1 cellular context compared by ENCODE assay signal in the genomic region with DNA sequence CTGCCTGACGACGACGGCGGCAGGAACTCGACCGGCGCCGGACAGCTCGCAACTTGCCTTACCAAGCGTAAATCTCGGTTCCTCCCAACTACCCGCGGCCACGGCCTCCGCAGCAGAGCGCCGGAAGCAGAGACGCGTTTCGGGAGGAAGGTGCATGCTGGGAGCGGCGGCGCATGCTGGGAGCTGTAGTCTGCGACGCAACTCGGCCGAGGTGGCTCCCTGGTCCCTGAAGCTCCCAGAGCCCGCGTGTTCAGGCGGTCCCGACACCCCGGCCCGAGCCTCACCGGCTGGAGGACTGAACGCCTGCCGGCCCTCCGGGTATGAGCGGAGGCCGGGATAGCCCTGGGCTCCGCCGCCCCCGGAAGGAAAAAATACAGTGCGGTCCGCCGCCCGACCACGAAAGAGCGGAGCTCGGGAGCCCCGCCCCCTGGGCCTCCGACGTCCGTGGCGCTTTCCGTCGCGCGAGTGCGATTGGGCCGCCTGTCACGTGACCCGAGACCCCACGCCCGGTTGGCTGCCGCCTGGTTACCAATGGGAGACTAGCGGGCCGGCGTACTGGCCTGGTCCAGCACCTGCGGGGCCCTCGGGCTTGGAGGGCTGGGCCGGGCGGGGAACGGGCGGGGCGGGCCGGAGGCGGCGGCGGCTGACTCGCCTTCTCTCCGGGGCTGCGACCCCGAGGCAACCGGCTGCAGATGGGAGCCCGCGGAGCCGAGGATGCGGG.
TF ChIP-seq lines count a peak whose summit lies in the region.

A gene with protein sequence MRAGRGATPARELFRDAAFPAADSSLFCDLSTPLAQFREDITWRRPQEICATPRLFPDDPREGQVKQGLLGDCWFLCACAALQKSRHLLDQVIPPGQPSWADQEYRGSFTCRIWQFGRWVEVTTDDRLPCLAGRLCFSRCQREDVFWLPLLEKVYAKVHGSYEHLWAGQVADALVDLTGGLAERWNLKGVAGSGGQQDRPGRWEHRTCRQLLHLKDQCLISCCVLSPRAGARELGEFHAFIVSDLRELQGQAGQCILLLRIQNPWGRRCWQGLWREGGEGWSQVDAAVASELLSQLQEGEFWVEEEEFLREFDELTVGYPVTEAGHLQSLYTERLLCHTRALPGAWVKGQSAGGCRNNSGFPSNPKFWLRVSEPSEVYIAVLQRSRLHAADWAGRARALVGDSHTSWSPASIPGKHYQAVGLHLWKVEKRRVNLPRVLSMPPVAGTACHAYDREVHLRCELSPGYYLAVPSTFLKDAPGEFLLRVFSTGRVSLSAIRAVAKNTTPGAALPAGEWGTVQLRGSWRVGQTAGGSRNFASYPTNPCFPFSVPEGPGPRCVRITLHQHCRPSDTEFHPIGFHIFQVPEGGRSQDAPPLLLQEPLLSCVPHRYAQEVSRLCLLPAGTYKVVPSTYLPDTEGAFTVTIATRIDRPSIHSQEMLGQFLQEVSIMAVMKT (plus strand): TSS at position 537 of the 721 bp plus-strand sequence. CDS start 178 bp downstream, at position 715.

TF ChIP-seq in HepG2, 621 proteins besides CTCF, POLR2A, EP300 and RAD21 (continues in another document):
- TF ChIP-seq ZSCAN30 (CRISPR knock-in tag; IDR thresholded peaks at IDR 0.05) (no peak), ZNF615 (CRISPR knock-in tag; IDR thresholded peaks at IDR 0.05; ENCODE audit: borderline replicate concordance) (no peak), HNRNPH1 (optimal IDR thresholded peaks at IDR 0.05; ENCODE audit: low read depth, low read length) (no peak), PHF8 (CRISPR knock-in tag; IDR thresholded peaks at IDR 0.05) (peak; percentile 98), CEBPG (CRISPR knock-in tag; IDR thresholded peaks at IDR 0.05) (no peak; the same call in 1 of the 2 replicates), CAMTA2 (CRISPR knock-in tag; IDR thresholded peaks at IDR 0.05; ENCODE audit: borderline replicate concordance) (no peak; the same call in 1 of the 2 replicates), WIZ (CRISPR knock-in tag; IDR thresholded peaks at IDR 0.05) (peak; percentile 94; the same call in 1 of the 2 replicates), SOX6 (IDR thresholded peaks at IDR 0.05) (no peak), SOX6 (CRISPR knock-in tag; IDR thresholded peaks at IDR 0.05) (peak; percentile 79), RCOR2 (CRISPR knock-in tag; IDR thresholded peaks at IDR 0.05) (no peak), TP53 (CRISPR knock-in tag; conservative IDR thresholded peaks at IDR 0.05) (0 out of 2 replicates have a peak, but pooled peaks have one; percentile 17), SRF (IDR thresholded peaks at IDR 0.05; ENCODE audit: low read depth, low read length) (peak; percentile 64; the same call in 1 of the 2 replicates), BCL6 (CRISPR knock-in tag; IDR thresholded peaks at IDR 0.05) (peak; percentile 59; the same call in 1 of the 2 replicates), SP140L (CRISPR knock-in tag; IDR thresholded peaks at IDR 0.05; ENCODE audit: borderline replicate concordance) (no peak), ATF1 (CRISPR knock-in tag; IDR thresholded peaks at IDR 0.05) (peak; percentile 46; the same call in 1 of the 2 replicates), SOX5 (CRISPR knock-in tag; IDR thresholded peaks at IDR 0.05; ENCODE audit: borderline replicate concordance) (peak; percentile 34), XRCC5 (optimal IDR thresholded peaks at IDR 0.05; ENCODE audit: low read length) (peak; percentile 58), CENPX (CRISPR knock-in tag; IDR thresholded peaks at IDR 0.05) (no peak), ZNF441 (CRISPR knock-in tag; IDR thresholded peaks at IDR 0.05; ENCODE audit: borderline replicate concordance) (peak; percentile 26; the same call in 1 of the 2 replicates), KLF12 (CRISPR knock-in tag; IDR thresholded peaks at IDR 0.05; ENCODE audit: borderline replicate concordance) (no peak), EZH2 (conservative IDR thresholded peaks at IDR 0.05; ENCODE audit: low read depth, low read length) (no peak), SIX4 (CRISPR knock-in tag; IDR thresholded peaks at IDR 0.05) (peak; percentile 45; the same call in 1 of the 2 replicates), CHCHD3 (CRISPR knock-in tag; IDR thresholded peaks at IDR 0.05) (no peak), ZNF10 (CRISPR knock-in tag; IDR thresholded peaks at IDR 0.05; ENCODE audit: borderline replicate concordance, low read depth) (no peak), STAG1 (CRISPR knock-in tag; IDR thresholded peaks at IDR 0.05) (no peak), ZNF737 (CRISPR knock-in tag; IDR thresholded peaks at IDR 0.05; ENCODE audit: borderline replicate concordance) (0 out of 2 replicates have a peak, but pooled peaks have one; percentile 60)
- TF ChIP-seq, protein P1, sequence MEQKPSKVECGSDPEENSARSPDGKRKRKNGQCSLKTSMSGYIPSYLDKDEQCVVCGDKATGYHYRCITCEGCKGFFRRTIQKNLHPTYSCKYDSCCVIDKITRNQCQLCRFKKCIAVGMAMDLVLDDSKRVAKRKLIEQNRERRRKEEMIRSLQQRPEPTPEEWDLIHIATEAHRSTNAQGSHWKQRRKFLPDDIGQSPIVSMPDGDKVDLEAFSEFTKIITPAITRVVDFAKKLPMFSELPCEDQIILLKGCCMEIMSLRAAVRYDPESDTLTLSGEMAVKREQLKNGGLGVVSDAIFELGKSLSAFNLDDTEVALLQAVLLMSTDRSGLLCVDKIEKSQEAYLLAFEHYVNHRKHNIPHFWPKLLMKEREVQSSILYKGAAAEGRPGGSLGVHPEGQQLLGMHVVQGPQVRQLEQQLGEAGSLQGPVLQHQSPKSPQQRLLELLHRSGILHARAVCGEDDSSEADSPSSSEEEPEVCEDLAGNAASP (CRISPR knock-in tag; IDR thresholded peaks at IDR 0.05; ENCODE audit: borderline replicate concordance) = peak; percentile 80
- TF ChIP-seq, protein P2, sequence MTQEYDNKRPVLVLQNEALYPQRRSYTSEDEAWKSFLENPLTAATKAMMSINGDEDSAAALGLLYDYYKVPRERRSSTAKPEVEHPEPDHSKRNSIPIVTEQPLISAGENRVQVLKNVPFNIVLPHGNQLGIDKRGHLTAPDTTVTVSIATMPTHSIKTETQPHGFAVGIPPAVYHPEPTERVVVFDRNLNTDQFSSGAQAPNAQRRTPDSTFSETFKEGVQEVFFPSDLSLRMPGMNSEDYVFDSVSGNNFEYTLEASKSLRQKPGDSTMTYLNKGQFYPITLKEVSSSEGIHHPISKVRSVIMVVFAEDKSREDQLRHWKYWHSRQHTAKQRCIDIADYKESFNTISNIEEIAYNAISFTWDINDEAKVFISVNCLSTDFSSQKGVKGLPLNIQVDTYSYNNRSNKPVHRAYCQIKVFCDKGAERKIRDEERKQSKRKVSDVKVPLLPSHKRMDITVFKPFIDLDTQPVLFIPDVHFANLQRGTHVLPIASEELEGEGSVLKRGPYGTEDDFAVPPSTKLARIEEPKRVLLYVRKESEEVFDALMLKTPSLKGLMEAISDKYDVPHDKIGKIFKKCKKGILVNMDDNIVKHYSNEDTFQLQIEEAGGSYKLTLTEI (CRISPR knock-in tag; conservative IDR thresholded peaks at IDR 0.05) = no peak
- TF ChIP-seq, protein P3, sequence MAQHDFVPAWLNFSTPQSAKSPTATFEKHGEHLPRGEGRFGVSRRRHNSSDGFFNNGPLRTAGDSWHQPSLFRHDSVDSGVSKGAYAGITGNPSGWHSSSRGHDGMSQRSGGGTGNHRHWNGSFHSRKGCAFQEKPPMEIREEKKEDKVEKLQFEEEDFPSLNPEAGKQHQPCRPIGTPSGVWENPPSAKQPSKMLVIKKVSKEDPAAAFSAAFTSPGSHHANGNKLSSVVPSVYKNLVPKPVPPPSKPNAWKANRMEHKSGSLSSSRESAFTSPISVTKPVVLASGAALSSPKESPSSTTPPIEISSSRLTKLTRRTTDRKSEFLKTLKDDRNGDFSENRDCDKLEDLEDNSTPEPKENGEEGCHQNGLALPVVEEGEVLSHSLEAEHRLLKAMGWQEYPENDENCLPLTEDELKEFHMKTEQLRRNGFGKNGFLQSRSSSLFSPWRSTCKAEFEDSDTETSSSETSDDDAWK (CRISPR knock-in tag; IDR thresholded peaks at IDR 0.05) = no peak
- TF ChIP-seq, protein P4, sequence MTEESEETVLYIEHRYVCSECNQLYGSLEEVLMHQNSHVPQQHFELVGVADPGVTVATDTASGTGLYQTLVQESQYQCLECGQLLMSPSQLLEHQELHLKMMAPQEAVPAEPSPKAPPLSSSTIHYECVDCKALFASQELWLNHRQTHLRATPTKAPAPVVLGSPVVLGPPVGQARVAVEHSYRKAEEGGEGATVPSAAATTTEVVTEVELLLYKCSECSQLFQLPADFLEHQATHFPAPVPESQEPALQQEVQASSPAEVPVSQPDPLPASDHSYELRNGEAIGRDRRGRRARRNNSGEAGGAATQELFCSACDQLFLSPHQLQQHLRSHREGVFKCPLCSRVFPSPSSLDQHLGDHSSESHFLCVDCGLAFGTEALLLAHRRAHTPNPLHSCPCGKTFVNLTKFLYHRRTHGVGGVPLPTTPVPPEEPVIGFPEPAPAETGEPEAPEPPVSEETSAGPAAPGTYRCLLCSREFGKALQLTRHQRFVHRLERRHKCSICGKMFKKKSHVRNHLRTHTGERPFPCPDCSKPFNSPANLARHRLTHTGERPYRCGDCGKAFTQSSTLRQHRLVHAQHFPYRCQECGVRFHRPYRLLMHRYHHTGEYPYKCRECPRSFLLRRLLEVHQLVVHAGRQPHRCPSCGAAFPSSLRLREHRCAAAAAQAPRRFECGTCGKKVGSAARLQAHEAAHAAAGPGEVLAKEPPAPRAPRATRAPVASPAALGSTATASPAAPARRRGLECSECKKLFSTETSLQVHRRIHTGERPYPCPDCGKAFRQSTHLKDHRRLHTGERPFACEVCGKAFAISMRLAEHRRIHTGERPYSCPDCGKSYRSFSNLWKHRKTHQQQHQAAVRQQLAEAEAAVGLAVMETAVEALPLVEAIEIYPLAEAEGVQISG (CRISPR knock-in tag; IDR thresholded peaks at IDR 0.05) = peak; percentile 97
- TF ChIP-seq, protein P5, sequence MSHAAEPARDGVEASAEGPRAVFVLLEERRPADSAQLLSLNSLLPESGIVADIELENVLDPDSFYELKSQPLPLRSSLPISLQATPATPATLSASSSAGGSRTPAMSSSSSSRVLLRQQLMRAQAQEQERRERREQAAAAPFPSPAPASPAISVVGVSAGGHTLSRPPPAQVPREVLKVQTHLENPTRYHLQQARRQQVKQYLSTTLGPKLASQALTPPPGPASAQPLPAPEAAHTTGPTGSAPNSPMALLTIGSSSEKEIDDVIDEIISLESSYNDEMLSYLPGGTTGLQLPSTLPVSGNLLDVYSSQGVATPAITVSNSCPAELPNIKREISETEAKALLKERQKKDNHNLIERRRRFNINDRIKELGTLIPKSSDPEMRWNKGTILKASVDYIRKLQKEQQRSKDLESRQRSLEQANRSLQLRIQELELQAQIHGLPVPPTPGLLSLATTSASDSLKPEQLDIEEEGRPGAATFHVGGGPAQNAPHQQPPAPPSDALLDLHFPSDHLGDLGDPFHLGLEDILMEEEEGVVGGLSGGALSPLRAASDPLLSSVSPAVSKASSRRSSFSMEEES (CRISPR knock-in tag; IDR thresholded peaks at IDR 0.05) = peak; percentile 41
- TF ChIP-seq, protein P6, sequence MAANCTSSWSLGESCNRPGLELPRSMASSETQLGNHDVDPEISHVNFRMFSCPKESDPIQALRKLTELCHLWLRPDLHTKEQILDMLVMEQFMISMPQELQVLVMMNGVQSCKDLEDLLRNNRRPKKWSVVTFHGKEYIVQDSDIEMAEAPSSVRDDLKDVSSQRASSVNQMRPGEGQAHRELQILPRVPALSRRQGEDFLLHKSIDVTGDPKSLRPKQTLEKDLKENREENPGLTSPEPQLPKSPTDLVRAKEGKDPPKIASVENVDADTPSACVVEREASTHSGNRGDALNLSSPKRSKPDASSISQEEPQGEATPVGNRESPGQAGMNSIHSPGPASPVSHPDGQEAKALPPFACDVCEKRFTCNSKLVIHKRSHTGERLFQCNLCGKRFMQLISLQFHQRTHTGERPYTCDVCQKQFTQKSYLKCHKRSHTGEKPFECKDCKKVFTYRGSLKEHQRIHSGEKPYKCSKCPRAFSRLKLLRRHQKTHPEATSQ (CRISPR knock-in tag; IDR thresholded peaks at IDR 0.05; ENCODE audit: borderline replicate concordance) = no peak
- TF ChIP-seq, protein P7, sequence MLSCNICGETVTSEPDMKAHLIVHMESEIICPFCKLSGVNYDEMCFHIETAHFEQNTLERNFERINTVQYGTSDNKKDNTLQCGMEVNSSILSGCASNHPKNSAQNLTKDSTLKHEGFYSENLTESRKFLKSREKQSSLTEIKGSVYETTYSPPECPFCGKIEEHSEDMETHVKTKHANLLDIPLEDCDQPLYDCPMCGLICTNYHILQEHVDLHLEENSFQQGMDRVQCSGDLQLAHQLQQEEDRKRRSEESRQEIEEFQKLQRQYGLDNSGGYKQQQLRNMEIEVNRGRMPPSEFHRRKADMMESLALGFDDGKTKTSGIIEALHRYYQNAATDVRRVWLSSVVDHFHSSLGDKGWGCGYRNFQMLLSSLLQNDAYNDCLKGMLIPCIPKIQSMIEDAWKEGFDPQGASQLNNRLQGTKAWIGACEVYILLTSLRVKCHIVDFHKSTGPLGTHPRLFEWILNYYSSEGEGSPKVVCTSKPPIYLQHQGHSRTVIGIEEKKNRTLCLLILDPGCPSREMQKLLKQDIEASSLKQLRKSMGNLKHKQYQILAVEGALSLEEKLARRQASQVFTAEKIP (CRISPR knock-in tag; IDR thresholded peaks at IDR 0.05; ENCODE audit: borderline replicate concordance) = no peak
- TF ChIP-seq, protein P8, sequence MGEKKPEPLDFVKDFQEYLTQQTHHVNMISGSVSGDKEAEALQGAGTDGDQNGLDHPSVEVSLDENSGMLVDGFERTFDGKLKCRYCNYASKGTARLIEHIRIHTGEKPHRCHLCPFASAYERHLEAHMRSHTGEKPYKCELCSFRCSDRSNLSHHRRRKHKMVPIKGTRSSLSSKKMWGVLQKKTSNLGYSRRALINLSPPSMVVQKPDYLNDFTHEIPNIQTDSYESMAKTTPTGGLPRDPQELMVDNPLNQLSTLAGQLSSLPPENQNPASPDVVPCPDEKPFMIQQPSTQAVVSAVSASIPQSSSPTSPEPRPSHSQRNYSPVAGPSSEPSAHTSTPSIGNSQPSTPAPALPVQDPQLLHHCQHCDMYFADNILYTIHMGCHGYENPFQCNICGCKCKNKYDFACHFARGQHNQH (CRISPR knock-in tag; IDR thresholded peaks at IDR 0.05) = peak; percentile 69; the same call in 1 of the 2 replicates
- TF ChIP-seq, protein P9, sequence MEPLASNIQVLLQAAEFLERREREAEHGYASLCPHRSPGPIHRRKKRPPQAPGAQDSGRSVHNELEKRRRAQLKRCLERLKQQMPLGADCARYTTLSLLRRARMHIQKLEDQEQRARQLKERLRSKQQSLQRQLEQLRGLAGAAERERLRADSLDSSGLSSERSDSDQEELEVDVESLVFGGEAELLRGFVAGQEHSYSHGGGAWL (CRISPR knock-in tag; IDR thresholded peaks at IDR 0.05) = no peak; the same call in 1 of the 2 replicates
- TF ChIP-seq, protein P10, sequence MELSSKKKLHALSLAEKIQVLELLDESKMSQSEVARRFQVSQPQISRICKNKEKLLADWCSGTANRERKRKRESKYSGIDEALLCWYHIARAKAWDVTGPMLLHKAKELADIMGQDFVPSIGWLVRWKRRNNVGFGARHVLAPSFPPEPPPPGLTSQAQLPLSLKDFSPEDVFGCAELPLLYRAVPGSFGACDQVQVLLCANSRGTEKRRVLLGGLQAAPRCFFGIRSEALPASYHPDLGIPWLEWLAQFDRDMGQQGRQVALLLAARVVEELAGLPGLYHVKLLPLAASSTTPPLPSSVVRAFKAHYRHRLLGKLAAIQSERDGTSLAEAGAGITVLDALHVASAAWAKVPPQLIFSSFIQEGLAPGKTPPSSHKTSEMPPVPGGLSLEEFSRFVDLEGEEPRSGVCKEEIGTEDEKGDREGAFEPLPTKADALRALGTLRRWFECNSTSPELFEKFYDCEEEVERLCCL (CRISPR knock-in tag; IDR thresholded peaks at IDR 0.05; ENCODE audit: borderline replicate concordance) = no peak
